11 cellular contexts compared by ENCODE assay signal in genomic region chr21:45535341-45536081, GRCh38. TPM values are rescaled to one million over a fixed set of nuclear protein-coding genes. Genes with fewer than 3 reads are reported as not detected.
DNase-seq lines count a peak whose midpoint lies in the region; ATAC-seq and TF ChIP-seq lines count a peak whose summit lies in the region.
"Had no signal": no experiment of that assay in that cellular context is flagged by ENCODE, and none has a peak within 500 bp of the region (broad histone marks: within the 10 kb centered on the region; RNA-seq: fewer than 3 reads in every experiment).

No MANE protein-coding gene starts in this region.

- H3K4ac ChIP-seq in IMR-90 (ENCODE audit: low read depth, low read length), result no peak overlapping the region

- H4K5ac ChIP-seq in IMR-90 (ENCODE audit: low read depth, low read length), result no peak overlapping the region

- no peak overlapping the region for H2BK5ac ChIP-seq in IMR-90 (ENCODE audit: low read depth, low read length, poor library complexity, severe bottlenecking)

- H2BK20ac ChIP-seq in IMR-90 (ENCODE audit: low read depth, low read length), result no peak overlapping the region

- H4K20me1 ChIP-seq in IMR-90 (ENCODE audit: insufficient read depth, low read length), result peaks cover 13% of the 10 kb centered on the region; the same call in 1 of the 2 replicates

- no peak overlapping the region for H4K8ac ChIP-seq in IMR-90 (ENCODE audit: low read depth in 2 of 2, low read length in 2 of 2)

- no peak overlapping the region for H3K18ac ChIP-seq in IMR-90 (ENCODE audit: low read depth, low read length)

- no peak overlapping the region for H3K14ac ChIP-seq in IMR-90 (replicated peaks; ENCODE audit: low read depth, low read length)

- TF ChIP-seq CTCF in IMR-90 (conservative IDR thresholded peaks at IDR 0.05; ENCODE audit: low read depth, low read length) (no peak), spleen (IDR thresholded peaks at IDR 0.05 in 8 of 11, conservative IDR thresholded peaks at IDR 0.05 in 3 of 11) (no peak)

- no peak for ATAC-seq in IMR-90 (ENCODE audit: low read depth)
- no peak for ATAC-seq in HG03108 (IDR thresholded peaks at IDR 0.05; ENCODE audit: unreplicated experiment)
- no peak for ATAC-seq in GM18907 (IDR thresholded peaks at IDR 0.05; ENCODE audit: unreplicated experiment)

- H3K27ac ChIP-seq in IMR-90 (ENCODE audit: insufficient read depth, low read length) (no peak overlapping the region), spleen (peak overlapping the region in 7 of 8 donors; percentile 57 to 92 (median 80))
- H3K27ac ChIP-seq: SJCRH30 had no signal

- H3K36me3 ChIP-seq in IMR-90 (ENCODE audit: control insufficient read depth, insufficient read depth, low read length) (peaks cover 9% of the 10 kb centered on the region), spleen (peaks cover 0 to 79% (median 10%) of the 10 kb centered on the region in 6 donors)

- no peak overlapping the region for H2AFZ ChIP-seq in IMR-90 (replicated peaks; ENCODE audit: low read length, poor library complexity)

- no peaks in the 10 kb centered on the region for H3K9me3 ChIP-seq in IMR-90 (ENCODE audit: control insufficient read depth, insufficient read depth, low read length)
- no peaks in the 10 kb centered on the region for H3K9me3 ChIP-seq in spleen
- H3K9me3 ChIP-seq: SJCRH30 had no signal

- WGBS in IMR-90 (ENCODE audit: extremely low coverage in 2 of 2, insufficient read length in 1 of 2), 2 experiments, result 91% methylated on average over 18 of the region's 34 CpGs; no CpG with 5 or more reads in 1 of the 2 experiments
- WGBS in spleen, 5 donors, result 39 to 67% (median 53%) methylated on average over 19 to 34 of the region's 34 CpGs

- no peak for TF ChIP-seq POLR2A in IMR-90 (IDR thresholded peaks at IDR 0.05; ENCODE audit: low read depth, low read length)
- no peak for TF ChIP-seq POLR2A in spleen (IDR thresholded peaks at IDR 0.05)

- no peak overlapping the region for H3K4me2 ChIP-seq in IMR-90 (ENCODE audit: low read depth, low read length)

- in situ Hi-C loops in IMR-90 (cut with MboI; ENCODE audit: low sequenced_read_pairs), result no loop called here

- H3K4me1 ChIP-seq in IMR-90 (ENCODE audit: control insufficient read depth, insufficient read depth, low read length) (peaks cover 4% of the 10 kb centered on the region), spleen (peaks cover 8 to 78% (median 44%) of the 10 kb centered on the region in 6 donors)
- H3K4me1 ChIP-seq: SJCRH30 had no signal

- no peak overlapping the region for H2AK5ac ChIP-seq in IMR-90 (ENCODE audit: low read depth, low read length)

- H3K23ac ChIP-seq in IMR-90 (ENCODE audit: low read depth, low read length), result no peak overlapping the region

- H3K79me1 ChIP-seq in IMR-90 (ENCODE audit: low read depth in 1 of 2, low read length in 2 of 2), result peaks cover 12 to 21% of the 10 kb centered on the region in 2 experiments; a peak in 3 of 4 replicates

- POLR2A ChIA-PET in IMR-90 (lab: Charles Lee; ENCODE audit: unreplicated experiment), result no interaction called here

- no peak overlapping the region for H3K9ac ChIP-seq in IMR-90 (ENCODE audit: low read depth, low read length)

- no peak for DNase-seq in IMR-90
- peak; percentile 60 for DNase-seq in UCSD-AML1 (lab: John Stamatoyannopoulos, UW; ENCODE audit: unreplicated experiment)
- DNase-seq in islet precursor cell, result peak; percentile 47
- peak; percentile 84 for DNase-seq in spleen
- no peak for DNase-seq in iPS-NIHi11 (ENCODE audit: low spot score)
- no peak for DNase-seq in dedifferentiated amniotic fluid mesenchymal stem cell (ENCODE audit: extremely low spot score)
- DNase-seq: KG1, NCI-H446, SJCRH30 had no signal

- no peak overlapping the region for H2BK15ac ChIP-seq in IMR-90 (ENCODE audit: low read depth, low read length)

- CTCF ChIA-PET in IMR-90 (lab: Yijun Ruan, JAX), result no interaction called here

- no peak overlapping the region for H2BK120ac ChIP-seq in IMR-90 (ENCODE audit: low read depth, low read length)

- no peak overlapping the region for H3K56ac ChIP-seq in IMR-90 (ENCODE audit: extremely low read depth, insufficient read depth, low read length)

- intact Hi-C loops in IMR-90 (cut with micrococcal nuclease) (no loop called here), spleen (cut with DNase I; ENCODE audit: low total_unique reads) (no loop called here)

- BruUV-seq in IMR-90 (replicated peaks; lab: Mats Ljungman, UMichigan), result no TSS peak

- dilution Hi-C loops in IMR-90 (cut with HindIII; ENCODE audit: low sequenced_read_pairs, unreplicated experiment), result no loop called here

- no peak for TF ChIP-seq RAD21 in IMR-90 (IDR thresholded peaks at IDR 0.05; ENCODE audit: low read length)

- no peaks in the 10 kb centered on the region for H3K27me3 ChIP-seq in IMR-90 (ENCODE audit: control insufficient read depth, insufficient read depth, low read length)
- no peaks in the 10 kb centered on the region for H3K27me3 ChIP-seq in spleen (replicated peaks in 1 of 7)
- H3K27me3 ChIP-seq: SJCRH30 had no signal

- 0 out of 2 replicates have a peak, but pooled peaks cover 5% of the 10 kb centered on the region for H3K9me1 ChIP-seq in IMR-90 (ENCODE audit: insufficient read depth, low read length)

- H3K4me3 ChIP-seq in IMR-90 (ENCODE audit: insufficient read depth, low read depth, low read length), result no peak overlapping the region
- H3K4me3 ChIP-seq in spleen, result peak overlapping the region in 3 of 8 donors; percentile 27 to 57 (median 33)
- H3K4me3 ChIP-seq: SJCRH30 had no signal

- H4K91ac ChIP-seq in IMR-90 (ENCODE audit: insufficient read depth, low read depth, low read length), result no peak overlapping the region

- peak overlapping the region; percentile 65 for H2AK9ac ChIP-seq in IMR-90 (replicated peaks; ENCODE audit: low read depth, low read length, poor library complexity)

TF ChIP-seq in IMR-90, 13 proteins besides CTCF, POLR2A, EP300 and RAD21:
- no peak for TF ChIP-seq MXI1 (IDR thresholded peaks at IDR 0.05; ENCODE audit: borderline replicate concordance, low read depth, low read length)
- no peak for TF ChIP-seq RFX5 (IDR thresholded peaks at IDR 0.05; ENCODE audit: low read depth, low read length)
- no peak for TF ChIP-seq CHD1 (IDR thresholded peaks at IDR 0.05; ENCODE audit: low read depth, low read length)
- TF ChIP-seq MAFK (IDR thresholded peaks at IDR 0.05; ENCODE audit: low read depth, low read length), result no peak
- no peak for TF ChIP-seq ELK1 (IDR thresholded peaks at IDR 0.05; ENCODE audit: borderline replicate concordance, low read depth, low read length)
- TF ChIP-seq NFE2L2 (IDR thresholded peaks at IDR 0.05; ENCODE audit: low read depth, low read length), result no peak
- no peak for TF ChIP-seq FOS (IDR thresholded peaks at IDR 0.05; ENCODE audit: low read depth, low read length)
- TF ChIP-seq MAZ (IDR thresholded peaks at IDR 0.05; ENCODE audit: borderline replicate concordance, low read depth, low read length), result no peak
- TF ChIP-seq SMC3 (IDR thresholded peaks at IDR 0.05; ENCODE audit: low read depth, low read length), result no peak
- no peak for TF ChIP-seq BHLHE40 (IDR thresholded peaks at IDR 0.05; ENCODE audit: low read depth, low read length)
- no peak for TF ChIP-seq CEBPB (IDR thresholded peaks at IDR 0.05; ENCODE audit: low read depth, low read length)
- TF ChIP-seq RCOR1 (IDR thresholded peaks at IDR 0.05; ENCODE audit: insufficient replicate concordance, low read length), result no peak
- TF ChIP-seq USF2 (IDR thresholded peaks at IDR 0.05; ENCODE audit: low read depth, low read length), result no peak

RNA-seq across cellular contexts. Expression of gene SLC19A1, which starts 6.7 kb away (rescaled TPM):
- 2.2 and 3.3 TPM in 2 replicates for total RNA-seq in IMR-90 (2012; rRNA removed)
- polyA plus RNA-seq in IMR-90 (2012; rRNA removed), result 16.2 and 22.6 TPM in 2 replicates
- polyA plus RNA-seq in IMR-90 (2012; cell fraction: cytosol; rRNA removed), result 5.3 and 15.6 TPM in 2 replicates
- 8.6 and 25.8 TPM in 2 replicates for polyA plus RNA-seq in IMR-90 (2012; cell fraction: nucleus; rRNA removed; ENCODE audit: low replicate concordance)
- 10 to 100 TPM; 21.6 to 52.8 (median 35.0) TPM for total RNA-seq in spleen
- polyA plus RNA-seq in spleen, result 10 to 100 TPM in 2 of 3 donors, 1 to 10 TPM in 1; 7.5 to 17.6 (median 13.3) TPM

Comparison
In these comparisons a context has a peak if more than half of its experiments do, and no peak if none do; other contexts are left out.
1. DNase-seq: peak in UCSD-AML1 (single experiment), islet precursor cell (single experiment) and spleen (single experiment); none in IMR-90 (single experiment), iPS-NIHi11 (single experiment) and dedifferentiated amniotic fluid mesenchymal stem cell (single experiment).